In the genomic region with DNA sequence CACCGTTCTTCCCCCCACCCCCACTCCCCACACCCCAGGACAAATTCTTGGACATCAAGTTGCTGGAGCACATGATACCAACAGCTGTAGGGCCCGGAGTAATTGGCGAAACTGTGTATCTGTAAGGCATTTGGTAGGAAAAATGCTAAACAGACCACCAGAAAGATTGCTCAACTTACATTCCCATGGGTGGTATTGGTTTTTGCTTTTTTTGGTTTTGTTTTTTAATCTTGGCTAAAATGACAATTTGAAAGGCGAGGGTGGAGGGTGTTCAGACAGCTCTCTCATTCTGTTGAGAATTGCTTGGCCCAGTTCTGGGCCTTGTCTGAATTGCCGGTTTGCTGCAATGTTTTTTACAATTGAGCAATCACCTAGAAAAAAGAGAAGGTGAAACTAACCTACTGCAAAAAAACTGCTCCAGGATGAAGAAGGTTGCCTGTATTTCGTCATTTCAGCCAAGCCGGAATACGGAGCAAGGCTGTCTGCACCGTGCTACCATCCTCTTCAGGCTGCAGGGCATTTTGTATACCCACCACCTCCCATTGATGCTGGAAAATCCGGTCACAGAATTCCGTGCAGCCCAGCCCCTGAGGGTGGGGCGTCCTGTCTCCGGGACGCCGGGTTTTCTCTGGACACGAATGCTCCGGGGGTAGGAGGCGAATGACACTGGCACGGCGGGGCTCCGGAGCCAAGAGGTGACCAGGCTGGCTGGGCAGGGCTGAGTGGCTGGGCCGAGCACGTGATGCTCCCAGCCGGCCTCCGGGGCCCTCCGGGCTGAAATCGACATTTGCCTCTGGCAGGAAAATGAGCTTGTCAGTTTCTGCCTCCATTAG, we compare ENCODE assay signal across 8 cellular contexts. TPM values are rescaled to one million over a fixed set of nuclear protein-coding genes. Genes with fewer than 3 reads are reported as not detected.
A peak's percentile ranks its signal among the peaks of the same experiment; 100 is the strongest.
DNase-seq lines count a peak whose midpoint lies in the region; ATAC-seq and TF ChIP-seq lines count a peak whose summit lies in the region.

A gene (plus strand): TSS at position 777 of the 833 bp plus-strand sequence. CDS start 28,058 bp downstream, outside the sequence.

- peaks cover 4 to 7% of the 10 kb centered on the region in 2 donors for H3K4me1 ChIP-seq in esophagus (ENCODE audit: control insufficient read depth in 2 of 2, insufficient read depth in 2 of 2, low read length in 1 of 2)
- peaks cover 0 to 16% (median 2%) of the 10 kb centered on the region in 4 donors for H3K4me1 ChIP-seq in upper lobe of left lung

- H3K4me3 Mint-ChIP-seq in activated CD8-positive, alpha-beta memory T cell treated with anti-CD3 and anti-CD28 coated beads, Interleukin-2, amount 10 ng/mL, durations not matched to agents 7 days and 5 days: peak within 1 kb of the TSS; percentile 30

- WGBS in esophagus, 2 donors: 17 to 23% methylated on average over 27 of the region's 27 CpGs
- 14 to 25% methylated on average over 6 to 27 of the region's 27 CpGs for WGBS in upper lobe of left lung, 2 donors

- no peak for TF ChIP-seq EP300 in upper lobe of left lung (IDR thresholded peaks at IDR 0.05)

- H3K36me3 Mint-ChIP-seq in activated CD8-positive, alpha-beta memory T cell treated with anti-CD3 and anti-CD28 coated beads, Interleukin-2, amount 10 ng/mL, durations not matched to agents 7 days and 5 days: no peaks in the 10 kb centered on the region

- CTCF ChIA-PET in activated CD8-positive, alpha-beta memory T cell treated with anti-CD3 and anti-CD28 coated beads, Interleukin-2, amount 10 ng/mL, durations not matched to agents 7 days and 5 days (lab: Charles Lee): interaction anchor here (1.1 kb wide), 1 partner anchor 160 kb away, joined by 3 read pairs; no protein-coding TSS in a partner anchor

- H3K4me1 Mint-ChIP-seq in activated CD8-positive, alpha-beta memory T cell treated with anti-CD3 and anti-CD28 coated beads, Interleukin-2, amount 10 ng/mL, durations not matched to agents 7 days and 5 days: peaks cover 4% of the 10 kb centered on the region

- H3K9me3 Mint-ChIP-seq in activated CD8-positive, alpha-beta memory T cell treated with anti-CD3 and anti-CD28 coated beads, Interleukin-2, amount 10 ng/mL, durations not matched to agents 7 days and 5 days (ENCODE audit: low read depth): no peaks in the 10 kb centered on the region

- no peak within 1 kb of the TSS for H3K27ac Mint-ChIP-seq in activated CD8-positive, alpha-beta memory T cell treated with anti-CD3 and anti-CD28 coated beads, Interleukin-2, amount 10 ng/mL, durations not matched to agents 7 days and 5 days

- ATAC-seq in activated CD8-positive, alpha-beta memory T cell treated with anti-CD3 and anti-CD28 coated beads, Interleukin-2, amount 10 ng/mL, durations not matched to agents 7 days and 5 days: no peak
- peak; percentile 86 to 92 for ATAC-seq in upper lobe of left lung (ENCODE audit: low FRiP score in 2 of 2)

- H3K27me3 ChIP-seq in esophagus (ENCODE audit: control insufficient read depth in 1 of 2, insufficient read depth in 2 of 2, low read length in 2 of 2) (peaks cover 0 to 8% of the 10 kb centered on the region in 2 donors), upper lobe of left lung (peaks cover 0 to 6% (median 0%) of the 10 kb centered on the region in 4 donors)

- TF ChIP-seq POLR2A in upper lobe of left lung (IDR thresholded peaks at IDR 0.05): peak in 2 of 4 donors; percentile 40 to 51

- peak within 1 kb of the TSS in 1 of 2 donors; percentile 33 for H3K4me3 ChIP-seq in esophagus (ENCODE audit: low read depth in 1 of 2, low read length in 2 of 2)
- peak within 1 kb of the TSS in 3 of 4 donors; percentile 28 to 44 (median 41) for H3K4me3 ChIP-seq in upper lobe of left lung

- peaks cover 65% of the 10 kb centered on the region for H3K27me3 Mint-ChIP-seq in activated CD8-positive, alpha-beta memory T cell treated with anti-CD3 and anti-CD28 coated beads, Interleukin-2, amount 10 ng/mL, durations not matched to agents 7 days and 5 days

- no peak for TF ChIP-seq CTCF in upper lobe of left lung (IDR thresholded peaks at IDR 0.05)

- H3K27ac ChIP-seq in esophagus (ENCODE audit: low read depth in 2 of 2, low read length in 1 of 2) (peak within 1 kb of the TSS; percentile 39 to 42), upper lobe of left lung (peak within 1 kb of the TSS; percentile 37 to 78 (median 64))

- DNase-seq in activated CD8-positive, alpha-beta memory T cell treated with anti-CD3 and anti-CD28 coated beads, Interleukin-2, amount 10 ng/mL, durations not matched to agents 7 days and 5 days: no peak
- no peak for DNase-seq in activated CD8-positive, alpha-beta memory T cell treated with anti-CD3 and anti-CD28 coated beads for 24 hours
- peak in 73 of 76 experiments; percentile 0 to 75 (median 48) for DNase-seq in HUDEP-2 (lab: John Stamatoyannopoulos, UW; ENCODE audit: unreplicated experiment in 76 of 76)
- DNase-seq in SK-N-DZ (ENCODE audit: low spot score): peak; percentile 41
- DNase-seq in midbrain (lab: John Stamatoyannopoulos, UW): peak; percentile 86
- peak; percentile 80 to 89 for DNase-seq in upper lobe of left lung
- DNase-seq in stimulated activated CD4-positive, alpha-beta T cell treated with anti-CD3 and anti-CD28 coated beads, Interleukin-4, amount 100 ng/mL, for 24 hours: no peak

- H3K9me3 ChIP-seq in esophagus (ENCODE audit: control insufficient read depth in 2 of 2, insufficient read depth in 1 of 2, low read depth in 1 of 2, low read length in 1 of 2) (peaks cover 0 to 3% of the 10 kb centered on the region in 2 donors), upper lobe of left lung (no peaks in the 10 kb centered on the region)

- H3K36me3 ChIP-seq in esophagus (ENCODE audit: control insufficient read depth in 2 of 2, insufficient read depth in 2 of 2, low read length in 1 of 2): no peaks in the 10 kb centered on the region
- H3K36me3 ChIP-seq in upper lobe of left lung: no peaks in the 10 kb centered on the region

RNA-seq across cellular contexts. Expression of the gene that starts here (rescaled TPM):
- total RNA-seq in activated CD8-positive, alpha-beta memory T cell treated with anti-CD3 and anti-CD28 coated beads, Interleukin-2, amount 10 ng/mL, durations not matched to agents 7 days and 5 days: under 1 TPM; 0.03 to 0.16 TPM
- 2.7 and 3.1 TPM in 2 replicates for polyA plus RNA-seq in SK-N-DZ (2014; cell fraction: cytosol; rRNA removed)
- 1.1 and 1.3 TPM in 2 replicates for polyA plus RNA-seq in SK-N-DZ (2014; cell fraction: nucleus; rRNA removed)
- polyA plus RNA-seq in esophagus: under 1 TPM; 0.06 to 0.16 TPM
- 10 to 100 TPM in 3 of 6 donors, 1 to 10 TPM in 3; 5.2 to 26.3 (median 11.7) TPM for total RNA-seq in upper lobe of left lung

Comparison
In these comparisons a context has a peak if more than half of its experiments do, and no peak if none do; other contexts are left out.
1. RNA of the gene that starts here (total RNA-seq): 5.2 to 26.3 TPM in upper lobe of left lung; 0.03 to 0.16 TPM in activated CD8-positive, alpha-beta memory T cell treated with anti-CD3 and anti-CD28 coated beads, Interleukin-2, amount 10 ng/mL, durations not matched to agents 7 days and 5 days; every median in the first group is over 4 times any median in the second.
2. DNase-seq: peak in HUDEP-2 (73 of 76), SK-N-DZ (single experiment), midbrain (single experiment) and upper lobe of left lung (2 of 2); none in activated CD8-positive, alpha-beta memory T cell treated with anti-CD3 and anti-CD28 coated beads, Interleukin-2, amount 10 ng/mL, durations not matched to agents 7 days and 5 days (single experiment), activated CD8-positive, alpha-beta memory T cell treated with anti-CD3 and anti-CD28 coated beads for 24 hours (single experiment) and stimulated activated CD4-positive, alpha-beta T cell treated with anti-CD3 and anti-CD28 coated beads, Interleukin-4, amount 100 ng/mL, for 24 hours (single experiment).